In the genomic region with DNA sequence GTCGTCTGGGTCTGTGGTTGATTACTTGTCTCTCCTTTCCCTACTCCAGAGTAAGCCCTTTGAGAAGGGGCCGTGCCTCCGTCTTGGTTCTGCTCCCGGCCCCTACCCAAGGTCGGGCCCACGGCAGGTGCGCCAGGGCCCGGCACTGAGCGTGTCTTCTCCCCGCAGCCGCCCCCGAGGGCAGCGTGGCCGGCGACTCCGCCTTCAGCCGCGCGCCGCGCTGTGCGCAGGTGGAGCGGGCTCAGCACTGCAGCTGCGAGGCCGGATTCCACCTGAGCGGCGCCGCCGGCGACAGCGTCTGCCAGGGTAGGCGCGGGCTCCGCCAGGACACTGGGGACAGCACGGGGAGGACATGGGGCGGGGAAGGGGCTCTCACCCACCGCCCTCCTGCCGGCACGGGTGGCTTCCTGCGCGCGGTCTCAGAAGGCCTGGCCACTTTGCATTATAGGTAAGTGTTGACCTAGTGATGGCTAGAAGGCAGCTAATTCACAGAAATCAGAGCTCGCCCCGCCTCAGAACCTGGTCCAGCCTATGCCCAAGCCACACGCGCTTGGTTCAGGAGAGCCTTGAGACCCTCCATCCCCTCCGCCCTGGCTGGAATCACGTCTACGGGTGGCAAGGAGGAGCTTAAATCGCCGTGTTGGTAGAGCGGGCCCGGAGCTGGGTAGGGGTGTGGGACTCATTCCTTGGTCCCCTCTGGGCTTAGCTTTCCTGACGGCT, we compare ENCODE assay signal across 9 cellular contexts. TPM values are rescaled to one million over a fixed set of nuclear protein-coding genes. Genes with fewer than 3 reads are reported as not detected.
A peak's percentile ranks its signal among the peaks of the same experiment; 100 is the strongest.
DNase-seq lines count a peak whose midpoint lies in the region; ATAC-seq lines count a peak whose summit lies in the region.
"Had no signal": no experiment of that assay in that cellular context is flagged by ENCODE, and none has a peak within 500 bp of the region (broad histone marks: within the 10 kb centered on the region; RNA-seq: fewer than 3 reads in every experiment).

No MANE protein-coding gene starts in this region.

- intact Hi-C loops in activated T-helper 1 cell treated with anti-CD3 and anti-CD28 coated beads, Interleukin-12 subunit alpha, Interleukin-12 subunit beta, Interleukin-2, Interleukin-4 antibody, amounts not matched to agents 30 ng/mL and 10 ng/mL and 1 ng/mL, durations not matched to agents 14 hours and 24 hours and 36 hours (cut with micrococcal nuclease) = loop anchor here (10.0 kb wide), 1 partner anchor 297 kb away; a partner anchor contains a TSS

- peaks cover 31% of the 10 kb centered on the region for H3K9me3 ChIP-seq in BLaER1
- no peaks in the 10 kb centered on the region for H3K9me3 ChIP-seq in mononuclear cell (ENCODE audit: low read depth, low read length)

- H3K4me3 Mint-ChIP-seq in activated T-helper 1 cell treated with anti-CD3 and anti-CD28 coated beads, Interleukin-12 subunit alpha, Interleukin-12 subunit beta, Interleukin-2, Interleukin-4 antibody, amounts not matched to agents 30 ng/mL and 10 ng/mL and 1 ng/mL, durations not matched to agents 14 hours and 24 hours and 36 hours = peak overlapping the region; percentile 84

- H3K36me3 Mint-ChIP-seq in activated T-helper 1 cell treated with anti-CD3 and anti-CD28 coated beads, Interleukin-12 subunit alpha, Interleukin-12 subunit beta, Interleukin-2, Interleukin-4 antibody, amounts not matched to agents 30 ng/mL and 10 ng/mL and 1 ng/mL, durations not matched to agents 14 hours and 24 hours and 36 hours (ENCODE audit: low read depth) = peaks cover 25% of the 10 kb centered on the region

- H3K9ac ChIP-seq in BLaER1 = no peak overlapping the region

- H3K9me3 Mint-ChIP-seq in activated T-helper 1 cell treated with anti-CD3 and anti-CD28 coated beads, Interleukin-12 subunit alpha, Interleukin-12 subunit beta, Interleukin-2, Interleukin-4 antibody, amounts not matched to agents 30 ng/mL and 10 ng/mL and 1 ng/mL, durations not matched to agents 14 hours and 24 hours and 36 hours = no peaks in the 10 kb centered on the region

- peaks cover 2% of the 10 kb centered on the region for H3K27me3 Mint-ChIP-seq in activated T-helper 1 cell treated with anti-CD3 and anti-CD28 coated beads, Interleukin-12 subunit alpha, Interleukin-12 subunit beta, Interleukin-2, Interleukin-4 antibody, amounts not matched to agents 30 ng/mL and 10 ng/mL and 1 ng/mL, durations not matched to agents 14 hours and 24 hours and 36 hours (ENCODE audit: insufficient read depth)

- H3K4me3 ChIP-seq in BLaER1 = no peak overlapping the region
- peak overlapping the region; percentile 28 for H3K4me3 ChIP-seq in mononuclear cell (ENCODE audit: low read length)

- no peaks in the 10 kb centered on the region for H4K20me1 ChIP-seq in BLaER1

- peak overlapping the region; percentile 89 for H3K27ac Mint-ChIP-seq in activated T-helper 1 cell treated with anti-CD3 and anti-CD28 coated beads, Interleukin-12 subunit alpha, Interleukin-12 subunit beta, Interleukin-2, Interleukin-4 antibody, amounts not matched to agents 30 ng/mL and 10 ng/mL and 1 ng/mL, durations not matched to agents 14 hours and 24 hours and 36 hours

- H3K27me3 ChIP-seq in BLaER1 = peaks cover 24% of the 10 kb centered on the region
- peaks cover 20% of the 10 kb centered on the region for H3K27me3 ChIP-seq in mononuclear cell (ENCODE audit: insufficient read depth, low read length)

- ATAC-seq in left lobe of liver = no peak
- ATAC-seq in HG03469 (IDR thresholded peaks at IDR 0.05; ENCODE audit: unreplicated experiment) = no peak
- ATAC-seq in HG03039 (IDR thresholded peaks at IDR 0.05; ENCODE audit: unreplicated experiment) = no peak

- H3K27ac ChIP-seq in BLaER1 = peak overlapping the region; percentile 60

- DNase-seq in NCI-H510A treated with DMSO at 0.1 percent for 48 hours (lab: John Stamatoyannopoulos, UW) = peak; percentile 78
- DNase-seq in activated T-helper 1 cell treated with anti-CD3 and anti-CD28 coated beads, Interleukin-12 subunit alpha, Interleukin-12 subunit beta, Interleukin-2, Interleukin-4 antibody, amounts not matched to agents 30 ng/mL and 10 ng/mL and 1 ng/mL, durations not matched to agents 14 hours and 24 hours and 36 hours (ENCODE audit: low spot score) = peak; percentile 51
- DNase-seq in ureter (ENCODE audit: low spot score) = no peak
- no peak for DNase-seq in left lobe of liver (ENCODE audit: low spot score)
- DNase-seq: C1 segment of cervical spinal cord had no signal

- H3K4me1 ChIP-seq in BLaER1 (peaks cover 55% of the 10 kb centered on the region), mononuclear cell (ENCODE audit: insufficient read depth, low read length) (peaks cover 4% of the 10 kb centered on the region)

- H3K4me1 Mint-ChIP-seq in activated T-helper 1 cell treated with anti-CD3 and anti-CD28 coated beads, Interleukin-12 subunit alpha, Interleukin-12 subunit beta, Interleukin-2, Interleukin-4 antibody, amounts not matched to agents 30 ng/mL and 10 ng/mL and 1 ng/mL, durations not matched to agents 14 hours and 24 hours and 36 hours (ENCODE audit: low read depth) = peaks cover 45% of the 10 kb centered on the region

- H3K36me3 ChIP-seq in BLaER1 = no peaks in the 10 kb centered on the region

- peak overlapping the region; percentile 76 for H3K4me2 ChIP-seq in BLaER1

RNA-seq across cellular contexts. Expression of a gene that starts 43.5 kb away (rescaled TPM):
- 26.4 and 29.6 TPM in 2 replicates for total RNA-seq in activated T-helper 1 cell treated with anti-CD3 and anti-CD28 coated beads, Interleukin-12 subunit alpha, Interleukin-12 subunit beta, Interleukin-2, Interleukin-4 antibody, amounts not matched to agents 30 ng/mL and 10 ng/mL and 1 ng/mL, durations not matched to agents 14 hours and 24 hours and 36 hours
- total RNA-seq in mononuclear cell (7.8 TPM), ureter (8.9 TPM), left lobe of liver (5.1 TPM)

Comparison
In these comparisons a context has a peak if more than half of its experiments do, and no peak if none do; other contexts are left out.
1. DNase-seq: peak in NCI-H510A treated with DMSO at 0.1 percent for 48 hours (single experiment) and activated T-helper 1 cell treated with anti-CD3 and anti-CD28 coated beads, Interleukin-12 subunit alpha, Interleukin-12 subunit beta, Interleukin-2, Interleukin-4 antibody, amounts not matched to agents 30 ng/mL and 10 ng/mL and 1 ng/mL, durations not matched to agents 14 hours and 24 hours and 36 hours (single experiment); none in ureter (single experiment) and left lobe of liver (single experiment).